1 cellular context compared by ENCODE assay signal in genomic region chr2:163595033-163595432, GRCh38.
TF ChIP-seq lines count a peak whose summit lies in the region.

No MANE protein-coding gene starts in this region.

TF ChIP-seq in GM23338, 12 proteins besides CTCF, POLR2A, EP300 and RAD21 (continued from another document):
- TF ChIP-seq ZNF462 (CRISPR knock-in tag; IDR thresholded peaks at IDR 0.05) (no peak), ZNF331 (CRISPR knock-in tag; IDR thresholded peaks at IDR 0.05; ENCODE audit: low read depth) (no peak)
